ENCODE assay signal across 22 cellular contexts in genomic region chr5:140027807-140028206, GRCh38. TPM values are rescaled to one million over a fixed set of nuclear protein-coding genes. Genes with fewer than 3 reads are reported as not detected.
DNase-seq lines count a peak whose midpoint lies in the region; ATAC-seq, FAIRE-seq and TF ChIP-seq lines count a peak whose summit lies in the region.
"Had no signal": no experiment of that assay in that cellular context is flagged by ENCODE, and none has a peak within 500 bp of the region (broad histone marks: within the 10 kb centered on the region; RNA-seq: fewer than 3 reads in every experiment).

No MANE protein-coding gene starts in this region.

- no peaks in the 10 kb centered on the region; a peak in 1 of 5 replicates for H3K4me1 ChIP-seq in K562 (replicated peaks in 1 of 2; ENCODE audit: control insufficient read depth in 2 of 2, insufficient read depth in 2 of 2, low read length in 2 of 2)
- H3K4me1 ChIP-seq in tibial artery = no peaks in the 10 kb centered on the region
- H3K4me1 ChIP-seq in kidney (ENCODE audit: control insufficient read depth in 1 of 2, insufficient read depth in 1 of 2, low read depth in 1 of 2, low read length in 2 of 2) = no peaks in the 10 kb centered on the region
- H3K4me1 ChIP-seq: BLaER1 treated with 17β-estradiol and CSF1 and Interleukin-3, amounts not matched to agents 10 nM and 100 nM had no signal

- no peak for TF ChIP-seq RAD21 in K562 (CRISPR knock-in tag; conservative IDR thresholded peaks at IDR 0.05 in 1 of 2, IDR thresholded peaks at IDR 0.05 in 1 of 2)

- WGBS in K562 (ENCODE audit: insufficient coverage, low coverage, missing lambda C conversion rate) = 3% methylated on average over 2 of the region's 2 CpGs

- H3K9ac ChIP-seq in K562 (ENCODE audit: insufficient read depth in 1 of 2, low read depth in 2 of 2, low read length in 2 of 2) (no peak overlapping the region), kidney (ENCODE audit: low read length in 2 of 2) (no peak overlapping the region)
- H3K9ac ChIP-seq: BLaER1 treated with 17β-estradiol and CSF1 and Interleukin-3, amounts not matched to agents 10 nM and 100 nM had no signal

- in situ Hi-C loops in K562 (cut with MboI) = no loop called here

- ATAC-seq in K562 = no peak
- ATAC-seq: CD8-positive, alpha-beta T cell; GM12878 had no signal

- H3K4me2 ChIP-seq in K562 (ENCODE audit: insufficient read depth, low read length) = no peak overlapping the region
- H3K4me2 ChIP-seq: BLaER1 treated with 17β-estradiol and CSF1 and Interleukin-3, amounts not matched to agents 10 nM and 100 nM had no signal

- TF ChIP-seq CTCF in K562 (IDR thresholded peaks at IDR 0.05 in 2 of 3, conservative IDR thresholded peaks at IDR 0.05 in 1 of 3; ENCODE audit: insufficient read depth in 2 of 3, low read depth in 1 of 3, low read length in 3 of 3) (no peak), tibial artery (IDR thresholded peaks at IDR 0.05) (no peak), kidney (IDR thresholded peaks at IDR 0.05; ENCODE audit: borderline replicate concordance, extremely low read depth, insufficient read depth) (no peak)

- H3K27me3 ChIP-seq in K562 (ENCODE audit: control insufficient read depth in 2 of 2, insufficient read depth in 2 of 2, low read length in 2 of 2) (peaks cover 0 to 10% of the 10 kb centered on the region in 2 experiments; a peak in 4 of 5 replicates), tibial artery (no peaks in the 10 kb centered on the region)
- H3K27me3 ChIP-seq: BLaER1 treated with 17β-estradiol and CSF1 and Interleukin-3, amounts not matched to agents 10 nM and 100 nM had no signal

- no peak for TF ChIP-seq EP300 in K562 (IDR thresholded peaks at IDR 0.05; ENCODE audit: low read length)

- H3K36me3 ChIP-seq in K562 (ENCODE audit: control insufficient read depth, insufficient read depth, low read length) (no peaks in the 10 kb centered on the region), tibial artery (no peaks in the 10 kb centered on the region), kidney (ENCODE audit: control insufficient read depth in 1 of 2, insufficient read depth in 2 of 2, low read length in 2 of 2) (no peaks in the 10 kb centered on the region)
- H3K36me3 ChIP-seq: BLaER1 treated with 17β-estradiol and CSF1 and Interleukin-3, amounts not matched to agents 10 nM and 100 nM had no signal

- no peak overlapping the region for H3K27ac ChIP-seq in K562 (ENCODE audit: extremely low read depth, low read depth, low read length)
- no peak overlapping the region for H3K27ac ChIP-seq in tibial artery
- H3K27ac ChIP-seq in kidney (ENCODE audit: low read depth in 2 of 2, low read length in 2 of 2) = no peak overlapping the region
- H3K27ac ChIP-seq: BLaER1 treated with 17β-estradiol and CSF1 and Interleukin-3, amounts not matched to agents 10 nM and 100 nM; C4-2B had no signal

- TF ChIP-seq POLR2A in GM12892 (IDR thresholded peaks at IDR 0.05; ENCODE audit: low read depth, low read length) (no peak), K562 (conservative IDR thresholded peaks at IDR 0.05) (no peak)

- H2AFZ ChIP-seq in K562 (ENCODE audit: low read depth, low read length) = no peak overlapping the region

- CTCF ChIA-PET in K562 (lab: Yijun Ruan, JAX; ENCODE audit: low intra/inter-chr PET ratio) = no interaction called here

- POLR2A ChIA-PET in K562 (lab: Yijun Ruan, JAX) = interaction anchor here (0.7 to 1.4 kb wide), 2 partner anchors 14 to 42 kb away, joined by 3 read pairs; no protein-coding TSS in a partner anchor

- BruUV-seq in K562 (replicated peaks; lab: Mats Ljungman, UMichigan) = no TSS peak

- H3K9me3 ChIP-seq in K562 (replicated peaks; ENCODE audit: control insufficient read depth, insufficient read depth, low read depth, low read length) = no peaks in the 10 kb centered on the region
- no peaks in the 10 kb centered on the region for H3K9me3 ChIP-seq in tibial artery
- no peaks in the 10 kb centered on the region for H3K9me3 ChIP-seq in kidney (ENCODE audit: control insufficient read depth in 1 of 2, low read length in 2 of 2)
- H3K9me3 ChIP-seq: BLaER1 treated with 17β-estradiol and CSF1 and Interleukin-3, amounts not matched to agents 10 nM and 100 nM; Caco-2 had no signal

- FAIRE-seq in GM12892 (lab: Jason Lieb, UNC) = peak; percentile 30
- no peak for FAIRE-seq in K562 (lab: Jason Lieb, UNC)
- no peak for FAIRE-seq in kidney (lab: Jason Lieb, UNC)
- FAIRE-seq: A204.1, D721Med, GM12878, GM18507 had no signal

- intact Hi-C loops in K562 (cut with micrococcal nuclease) (no loop called here), tibial artery (cut with DNase I; ENCODE audit: low total_unique reads) (no loop called here), kidney (cut with DNase I) (no loop called here)

- no peaks in the 10 kb centered on the region for H3K79me2 ChIP-seq in K562 (ENCODE audit: control insufficient read depth, insufficient read depth, low read length)

- no peaks in the 10 kb centered on the region for H4K20me1 ChIP-seq in K562 (replicated peaks; ENCODE audit: control insufficient read depth, insufficient read depth, low read length)
- H4K20me1 ChIP-seq: BLaER1 treated with 17β-estradiol and CSF1 and Interleukin-3, amounts not matched to agents 10 nM and 100 nM had no signal

- H3K9me1 ChIP-seq in K562 (ENCODE audit: control insufficient read depth, insufficient read depth, low read length) = no peaks in the 10 kb centered on the region

- H3K4me3 ChIP-seq in K562 (no peak overlapping the region), tibial artery (no peak overlapping the region), kidney (ENCODE audit: low read length in 2 of 2) (no peak overlapping the region)
- H3K4me3 ChIP-seq: BLaER1 treated with 17β-estradiol and CSF1 and Interleukin-3, amounts not matched to agents 10 nM and 100 nM; GM12878 had no signal

- no peak for DNase-seq in GM12892 (ENCODE audit: insufficient read length)
- no peak for DNase-seq in K562 (ENCODE audit: extremely low read depth in 1 of 4, low spot score in 3 of 4)
- no peak for DNase-seq in tibial artery
- DNase-seq in kidney = no peak
- DNase-seq in AML-193 (lab: John Stamatoyannopoulos, UW) = no peak
- DNase-seq: 8988T; ACHN; Caco-2; Calu3; CD4-positive, alpha-beta T cell; CD8-positive, alpha-beta T cell; DND-41; EL; GDM1 had no signal

TF ChIP-seq in K562, 482 proteins besides CTCF, POLR2A, EP300 and RAD21:
- TF ChIP-seq ZNF584 (CRISPR knock-in tag; IDR thresholded peaks at IDR 0.05; ENCODE audit: low read depth) (peak; percentile 81), DEAF1 (CRISPR knock-in tag; IDR thresholded peaks at IDR 0.05) (no peak)

RNA-seq across cellular contexts. Expression of gene NRG2, which starts 15.3 kb away (rescaled TPM):
- 6.6 TPM for polyA plus RNA-seq in GM12892 (2012; ENCODE audit: missing spikeins)
- total RNA-seq in K562 (2011; cell fraction: chromatin; rRNA removed; ENCODE audit: low replicate concordance) = not detected in 2 replicates
- not detected in 2 replicates for total RNA-seq in K562 (2011; cell fraction: nucleolus; rRNA removed)
- total RNA-seq in K562 (2011; cell fraction: nucleoplasm; rRNA removed) = not detected in 2 replicates
- total RNA-seq in K562 (2014; rRNA removed) (not detected in 2 replicates), K562 (2014; rRNA removed; fragmentation: Illumina TruSeq; extraction: Trizol) (not detected in 2 replicates), K562 (2015; rRNA removed; fragmentation: Illumina TruSeq; extraction: Trizol) (not detected in 2 replicates), K562 (2021) (0.07 TPM in 1 of 2 replicates, not detected in the other), kidney (1.9 TPM)
- polyA plus RNA-seq in K562 (2011; rRNA removed) (not detected in 2 replicates), K562 (2014; fragmentation: Illumina TruSeq; extraction: Trizol) (not detected in 2 replicates), K562 (2014; fragmentation: Nextera tagmentation; extraction: Ambion mirVana) (not detected), K562 (2014; rRNA removed) (not detected in 2 replicates), kidney (ENCODE audit: insufficient read depth, low read depth, low replicate concordance) (4.6 TPM)
- 0.09 and 0.13 TPM in 2 replicates for polyA plus RNA-seq in K562 (2011; cell fraction: cytosol; rRNA removed)
- polyA plus RNA-seq in K562 (2011; cell fraction: nucleus; rRNA removed) = not detected in 2 replicates
- 0.10 and 0.29 TPM in 2 replicates for polyA plus RNA-seq in K562 (2012)
- not detected in 2 replicates for polyA minus RNA-seq in K562 (2011; rRNA and poly(A)+ RNA removed)
- not detected in 2 replicates for polyA minus RNA-seq in K562 (2011; cell fraction: cytosol; rRNA and poly(A)+ RNA removed)
- polyA minus RNA-seq in K562 (2011; cell fraction: nucleus; rRNA and poly(A)+ RNA removed) = not detected in 2 replicates
- total RNA-seq: A673 had no signal
- polyA plus RNA-seq: BJ had no signal
